Comparison of ENCODE assay signal across 8 cellular contexts in the genomic region with DNA sequence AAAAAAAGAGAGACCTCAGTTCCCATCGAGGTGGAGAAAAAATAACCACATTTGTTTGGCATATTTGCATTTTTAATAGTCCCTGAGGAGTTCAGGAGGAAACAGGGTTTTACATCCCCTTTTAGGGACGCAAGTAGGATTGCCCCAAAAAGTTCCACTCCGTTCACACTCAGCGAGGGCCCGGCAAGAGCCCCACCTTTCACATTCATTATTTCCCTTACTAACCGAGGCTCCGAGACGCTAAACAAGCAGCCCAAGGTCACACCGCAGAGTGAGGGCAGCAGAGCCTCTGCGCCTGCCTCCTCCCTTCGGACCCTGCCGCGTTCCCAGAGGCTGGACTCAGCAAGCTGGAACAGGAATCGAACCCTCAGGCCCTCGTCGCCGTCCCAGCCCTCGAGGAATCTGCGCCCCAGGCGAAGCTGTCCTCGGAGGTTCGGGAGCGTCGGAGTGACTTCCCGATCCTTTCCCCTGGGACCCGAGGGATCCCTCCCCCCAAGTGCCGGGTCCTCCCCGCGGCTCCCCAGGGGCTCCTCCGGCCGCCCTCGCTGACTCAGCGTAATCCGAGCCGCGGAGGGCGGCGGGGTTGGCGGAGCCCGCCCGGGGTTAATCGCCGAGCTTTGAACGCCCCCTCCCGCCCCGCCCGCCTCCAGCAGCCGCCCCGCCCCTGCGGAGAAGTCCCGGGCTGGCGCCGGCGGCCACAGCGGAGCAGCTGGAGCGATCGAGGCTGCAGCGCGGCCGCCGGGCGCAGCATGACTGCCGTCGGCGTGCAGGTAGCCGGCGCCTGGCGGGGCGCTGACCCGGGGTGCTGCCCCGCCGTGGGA. TPM values are rescaled to one million over a fixed set of nuclear protein-coding genes. Genes with fewer than 3 reads are reported as not detected.
DNase-seq lines count a peak whose midpoint lies in the region; ATAC-seq, FAIRE-seq and TF ChIP-seq lines count a peak whose summit lies in the region.

Gene TMEM37, plus strand, starts transcription at position 700 of the 821 bp plus-strand sequence. Its CDS starts 50 bp downstream, at position 750.

- in situ Hi-C loops in HepG2 (cut with HindIII; ENCODE audit: extremely low pct_ligation_motif_present, low pct_unique_long_range_greater_than_20kb): no loop called here

- WGBS in HepG2 (ENCODE audit: low lambda C conversion rate): 1% methylated on average over 33 of the region's 72 CpGs

- H3K27ac ChIP-seq in DOHH2 (ENCODE audit: low read depth, low read length) (no peak within 1 kb of the TSS), colonic mucosa (peak within 1 kb of the TSS; percentile 66), HepG2 (ENCODE audit: extremely low read length, insufficient read depth, low read length) (peak within 1 kb of the TSS; percentile 88)

- no peaks in the 10 kb centered on the region for H3F3A ChIP-seq in DOHH2 (ENCODE audit: control insufficient read depth, insufficient read depth)

- POLR2A ChIA-PET in HepG2 (lab: Yijun Ruan, JAX): interaction anchor here (0.9 to 3.0 kb wide), 4 partner anchors 10 to 64 kb away, joined by 3 to 21 read pairs (median 4); partner anchors contain the start of genes C2orf76 and DBI

- no peak within 1 kb of the TSS for H3K27ac Mint-ChIP-seq in stimulated activated naive CD8-positive, alpha-beta T cell treated with anti-CD3 and anti-CD28 coated beads, Interleukin-15, Interleukin-2, amounts not matched to agents 100 ng/mL and 50 ng/mL, for 24 hours

- peak within 1 kb of the TSS; percentile 56 for H3K4me3 Mint-ChIP-seq in stimulated activated naive CD8-positive, alpha-beta T cell treated with anti-CD3 and anti-CD28 coated beads, Interleukin-15, Interleukin-2, amounts not matched to agents 100 ng/mL and 50 ng/mL, for 24 hours

- peaks cover 11% of the 10 kb centered on the region for H3K4me1 Mint-ChIP-seq in stimulated activated naive CD8-positive, alpha-beta T cell treated with anti-CD3 and anti-CD28 coated beads, Interleukin-15, Interleukin-2, amounts not matched to agents 100 ng/mL and 50 ng/mL, for 24 hours (ENCODE audit: low read depth)

- peaks cover 19% of the 10 kb centered on the region for H3K4me1 ChIP-seq in DOHH2 (ENCODE audit: control insufficient read depth, low read length)
- peaks cover 5% of the 10 kb centered on the region for H3K4me1 ChIP-seq in colonic mucosa
- peaks cover 88% of the 10 kb centered on the region for H3K4me1 ChIP-seq in HepG2 (ENCODE audit: insufficient read depth, low read length)

- H4K20me1 ChIP-seq in DOHH2 (ENCODE audit: control insufficient read depth, insufficient read depth, low read depth, low read length) (peaks cover 12% of the 10 kb centered on the region; the same call in 1 of the 2 replicates), HepG2 (ENCODE audit: insufficient read depth, low read length) (peaks cover 2% of the 10 kb centered on the region; the same call in 1 of the 2 replicates)

- TF ChIP-seq RAD21 in HepG2 (CRISPR knock-in tag; IDR thresholded peaks at IDR 0.05): 0 out of 2 replicates have a peak, but pooled peaks have one; percentile 14

- H3K4me3 ChIP-seq in DOHH2 (ENCODE audit: low read length) (peak within 1 kb of the TSS; percentile 57), colonic mucosa (peak within 1 kb of the TSS; percentile 52), HepG2 (replicated peaks in 1 of 3; ENCODE audit: insufficient read depth in 1 of 3, low read depth in 2 of 3, low read length in 3 of 3) (peak within 1 kb of the TSS; percentile 84 to 90 (median 86))

- H3K27me3 ChIP-seq in DOHH2 (ENCODE audit: control insufficient read depth, low read length): peaks cover 85% of the 10 kb centered on the region
- no peaks in the 10 kb centered on the region for H3K27me3 ChIP-seq in colonic mucosa
- H3K27me3 ChIP-seq in HepG2 (ENCODE audit: control insufficient read depth in 1 of 2, insufficient read depth in 2 of 2, low read length in 2 of 2): no peaks in the 10 kb centered on the region; a peak in 1 of 5 replicates

- intact Hi-C loops in colonic mucosa (cut with DNase I) (no loop called here), HepG2 (cut with micrococcal nuclease; ENCODE audit: unreplicated experiment) (loop anchor here (5.0 kb wide), 1 partner anchor 64 kb away; the partner anchor contains the start of genes C2orf76 and DBI)

- peak; percentile 65 for DNase-seq in GM19238 (ENCODE audit: insufficient read length, low spot score)
- peak; percentile 26 for DNase-seq in NCI-H774 (lab: John Stamatoyannopoulos, UW)
- peak; percentile 77 for DNase-seq in colonic mucosa
- peak; percentile 79 for DNase-seq in HepG2 (ENCODE audit: low spot score)
- DNase-seq in DMS114 treated with DMSO at 0.1 percent for 48 hours (lab: John Stamatoyannopoulos, UW; ENCODE audit: unreplicated experiment): no peak

- H3K36me3 ChIP-seq in DOHH2 (ENCODE audit: control insufficient read depth, low read length) (no peaks in the 10 kb centered on the region), colonic mucosa (no peaks in the 10 kb centered on the region), HepG2 (replicated peaks in 1 of 2; ENCODE audit: control insufficient read depth in 1 of 2, insufficient read depth in 2 of 2, low read length in 2 of 2) (no peaks in the 10 kb centered on the region; a peak in 1 of 5 replicates)

- TF ChIP-seq CTCF in DOHH2 (IDR thresholded peaks at IDR 0.05; ENCODE audit: low read depth, low read length, poor library complexity, severe bottlenecking): no peak
- TF ChIP-seq CTCF in colonic mucosa (IDR thresholded peaks at IDR 0.05): no peak
- TF ChIP-seq CTCF in HepG2 (CRISPR knock-in tag; IDR thresholded peaks at IDR 0.05): 0 out of 2 replicates have a peak, but pooled peaks have one; percentile 2

- BruUV-seq in HepG2 (replicated peaks; lab: Mats Ljungman, UMichigan): TSS peak; percentile 91

- no peak for FAIRE-seq in HepG2 (lab: Jason Lieb, UNC)

- no peaks in the 10 kb centered on the region for H3K9me2 ChIP-seq in DOHH2 (replicated peaks; ENCODE audit: control insufficient read depth, low read length)

- H2AFZ ChIP-seq in HepG2 (ENCODE audit: low read length): no peak within 1 kb of the TSS

- peaks cover 64% of the 10 kb centered on the region for H3K27me3 Mint-ChIP-seq in stimulated activated naive CD8-positive, alpha-beta T cell treated with anti-CD3 and anti-CD28 coated beads, Interleukin-15, Interleukin-2, amounts not matched to agents 100 ng/mL and 50 ng/mL, for 24 hours

- H3K9ac ChIP-seq in colonic mucosa (ENCODE audit: low read depth in 2 of 2, low read length in 2 of 2) (peak within 1 kb of the TSS; percentile 75 to 76), HepG2 (ENCODE audit: insufficient read depth, low read depth, low read length) (peak within 1 kb of the TSS; percentile 89)

- H3K36me3 Mint-ChIP-seq in stimulated activated naive CD8-positive, alpha-beta T cell treated with anti-CD3 and anti-CD28 coated beads, Interleukin-15, Interleukin-2, amounts not matched to agents 100 ng/mL and 50 ng/mL, for 24 hours (ENCODE audit: low read depth): no peaks in the 10 kb centered on the region

- peak in 1 of 2 experiments; percentile 79; a peak in 1 of 4 replicates for TF ChIP-seq POLR2A in HepG2 (IDR thresholded peaks at IDR 0.05; ENCODE audit: insufficient read depth in 1 of 2, low read depth in 2 of 2, low read length in 2 of 2)

- H3K9me3 Mint-ChIP-seq in stimulated activated naive CD8-positive, alpha-beta T cell treated with anti-CD3 and anti-CD28 coated beads, Interleukin-15, Interleukin-2, amounts not matched to agents 100 ng/mL and 50 ng/mL, for 24 hours: no peaks in the 10 kb centered on the region

- CTCF ChIA-PET in HepG2 (lab: Yijun Ruan, JAX; ENCODE audit: low intra/inter-chr PET ratio, low total read pairs): no interaction called here

- no peaks in the 10 kb centered on the region for H3K9me3 ChIP-seq in DOHH2 (ENCODE audit: control insufficient read depth, insufficient read depth, low read length)
- H3K9me3 ChIP-seq in colonic mucosa: no peaks in the 10 kb centered on the region
- no peaks in the 10 kb centered on the region for H3K9me3 ChIP-seq in HepG2 (ENCODE audit: low read length)

- peak; percentile 62 for ATAC-seq in HG03108 (IDR thresholded peaks at IDR 0.05; ENCODE audit: unreplicated experiment)
- ATAC-seq in HepG2: peak; percentile 70

- H3K4me2 ChIP-seq in DOHH2 (ENCODE audit: low read length) (peak within 1 kb of the TSS; percentile 74), HepG2 (ENCODE audit: low read depth, low read length) (peak within 1 kb of the TSS; percentile 97)

- no peaks in the 10 kb centered on the region for H3K79me2 ChIP-seq in DOHH2 (ENCODE audit: control insufficient read depth, low read length)
- H3K79me2 ChIP-seq in HepG2 (ENCODE audit: insufficient read depth, low read length): peaks cover 46% of the 10 kb centered on the region

- TF ChIP-seq EP300 in HepG2 (IDR thresholded peaks at IDR 0.05; ENCODE audit: low read depth in 2 of 2, low read length in 2 of 2): peak in 1 of 2 experiments; percentile 64; a peak in 2 of 4 replicates
- peak; percentile 64; the same call in 1 of the 2 replicates for TF ChIP-seq EP300 in HepG2 (CRISPR knock-in tag; IDR thresholded peaks at IDR 0.05; ENCODE audit: borderline replicate concordance)

TF ChIP-seq in HepG2, 621 proteins besides CTCF, POLR2A, EP300 and RAD21 (continues in another document):
- TF ChIP-seq RFX5 (IDR thresholded peaks at IDR 0.05; ENCODE audit: low read depth, low read length): peak; percentile 73

RNA-seq across cellular contexts. Expression of gene TMEM37, which starts in this region (rescaled TPM):
- total RNA-seq in colonic mucosa: 10 to 100 TPM; 24.3 to 52.1 TPM
- 23.7 and 37.7 TPM in 2 replicates for total RNA-seq in HepG2 (2016; rRNA removed; fragmentation: Illumina TruSeq; extraction: Trizol)
- 28.9 and 37.4 TPM in 2 replicates for total RNA-seq in HepG2 (2016; cell fraction: cytosol; rRNA removed; fragmentation: Illumina TruSeq; extraction: Trizol; ENCODE audit: low read depth)
- 22.3 and 38.3 TPM in 2 replicates for total RNA-seq in HepG2 (2016; cell fraction: insoluble cytoplasmic fraction; rRNA removed; fragmentation: Illumina TruSeq; extraction: Trizol)
- total RNA-seq in HepG2 (2016; cell fraction: membrane; rRNA removed; fragmentation: Illumina TruSeq; extraction: Trizol): 42.2 and 48.4 TPM in 2 replicates
- 34.2 and 36.8 TPM in 2 replicates for total RNA-seq in HepG2 (2016; cell fraction: nucleus; rRNA removed; fragmentation: Illumina TruSeq; extraction: Trizol)
- 115 and 141 TPM in 2 replicates for polyA plus RNA-seq in HepG2 (2011; rRNA removed)
- polyA plus RNA-seq in HepG2 (2011; cell fraction: cytosol; rRNA removed): 117 and 121 TPM in 2 replicates
- polyA plus RNA-seq in HepG2 (2011; cell fraction: nucleus; rRNA removed): 112 and 119 TPM in 2 replicates
- 79.4 and 99.6 TPM in 2 replicates for polyA plus RNA-seq in HepG2 (2012)
- 35.8 and 51.6 TPM in 2 replicates for polyA plus RNA-seq in HepG2 (2016; cell fraction: cytosol; fragmentation: Illumina TruSeq; extraction: Trizol; ENCODE audit: low read depth)
- polyA plus RNA-seq in HepG2 (2016; cell fraction: insoluble cytoplasmic fraction; fragmentation: Illumina TruSeq; extraction: Trizol; ENCODE audit: low read depth): 29.9 and 33.6 TPM in 2 replicates
- 42.8 and 53.0 TPM in 2 replicates for polyA plus RNA-seq in HepG2 (2016; cell fraction: membrane; fragmentation: Illumina TruSeq; extraction: Trizol; ENCODE audit: low read depth)
- polyA plus RNA-seq in HepG2 (2016; cell fraction: nucleus; fragmentation: Illumina TruSeq; extraction: Trizol; ENCODE audit: insufficient read depth, low read depth): 58.5 and 61.9 TPM in 2 replicates
- polyA minus RNA-seq in HepG2 (2011; rRNA and poly(A)+ RNA removed; ENCODE audit: low replicate concordance): 8.6 and 130 TPM in 2 replicates
- 23.8 and 26.3 TPM in 2 replicates for polyA minus RNA-seq in HepG2 (2011; cell fraction: cytosol; rRNA and poly(A)+ RNA removed)
- 72.6 and 73.7 TPM in 2 replicates for polyA minus RNA-seq in HepG2 (2011; cell fraction: nucleus; rRNA and poly(A)+ RNA removed)
